8 cellular contexts compared by ENCODE assay signal in genomic region chr13:80341771-80342271, GRCh38. TPM values are rescaled to one million over a fixed set of nuclear protein-coding genes. Genes with fewer than 3 reads are reported as not detected.
DNase-seq lines count a peak whose midpoint lies in the region; ATAC-seq and TF ChIP-seq lines count a peak whose summit lies in the region.

No MANE protein-coding gene starts in this region.

- H2AFZ ChIP-seq in fibroblast of lung (ENCODE audit: low read length), result no peak overlapping the region

- H3K4me3 ChIP-seq in BJ (ENCODE audit: low read depth, low read length), result peak overlapping the region; percentile 86
- H3K4me3 ChIP-seq in HFF-Myc (replicated peaks; ENCODE audit: low read depth, low read length), result peak overlapping the region; percentile 81
- H3K4me3 ChIP-seq in fibroblast of lung (replicated peaks in 1 of 4; ENCODE audit: control extremely low read depth in 1 of 4, insufficient read depth in 1 of 4, low read depth in 3 of 4, low read length in 4 of 4), result peak overlapping the region; percentile 47 to 92 (median 83)

- no peak overlapping the region for H3K27ac Mint-ChIP-seq in T-helper 17 cell
- peak overlapping the region in 2 of 6 donors; percentile 11 to 21 for H3K27ac Mint-ChIP-seq in naive B cell

- no peak for ATAC-seq in T-helper 17 cell
- no peak for ATAC-seq in naive B cell (ENCODE audit: low read depth in 2 of 2)
- ATAC-seq in GM19467 (IDR thresholded peaks at IDR 0.05; ENCODE audit: unreplicated experiment), result no peak
- ATAC-seq in HG02623 (IDR thresholded peaks at IDR 0.05; ENCODE audit: unreplicated experiment), result no peak
- ATAC-seq in HG03520 (IDR thresholded peaks at IDR 0.05; ENCODE audit: unreplicated experiment), result no peak

- POLR2A ChIA-PET in BJ (lab: Charles Lee), result interaction anchor here (0.6 to 1.0 kb wide), 3 partner anchors 405 to 745 kb away, joined by 3 to 6 read pairs (median 4); no protein-coding TSS in a partner anchor

- H3K27me3 Mint-ChIP-seq in T-helper 17 cell (peaks cover 40% of the 10 kb centered on the region), naive B cell (peaks cover 21 to 33% (median 27%) of the 10 kb centered on the region in 3 donors)

- CTCF ChIA-PET in BJ (lab: Yijun Ruan, JAX), result interaction anchor here (0.6 to 3.3 kb wide), 24 partner anchors 8 to 982 kb away, joined by 3 to 48 read pairs (median 4); no protein-coding TSS in a partner anchor

- no peaks in the 10 kb centered on the region for H3K27me3 ChIP-seq in BJ (ENCODE audit: control insufficient read depth, insufficient read depth, low read length)
- no peaks in the 10 kb centered on the region for H3K27me3 ChIP-seq in fibroblast of lung (ENCODE audit: control insufficient read depth, insufficient read depth, low read length)

- H3K9ac ChIP-seq in fibroblast of lung (ENCODE audit: insufficient read depth, low read length), result no peak overlapping the region

- H3K36me3 ChIP-seq in BJ (ENCODE audit: control insufficient read depth, insufficient read depth, low read length) (peaks cover 3% of the 10 kb centered on the region; the same call in 1 of the 2 replicates), fibroblast of lung (ENCODE audit: control insufficient read depth, insufficient read depth, low read length) (peaks cover 7% of the 10 kb centered on the region)

- H3K79me2 ChIP-seq in fibroblast of lung (ENCODE audit: control insufficient read depth, insufficient read depth, low read length), result peaks cover 39% of the 10 kb centered on the region

- no peaks in the 10 kb centered on the region for H3K9me3 ChIP-seq in T-helper 17 cell (ENCODE audit: control insufficient read depth, low read length, poor library complexity, severe bottlenecking)
- H3K9me3 ChIP-seq in fibroblast of lung (ENCODE audit: control insufficient read depth, insufficient read depth, low read depth, low read length), result no peaks in the 10 kb centered on the region

- DNase-seq in BJ (ENCODE audit: low read depth) (no peak), HFF-Myc (ENCODE audit: extremely low read depth, low read depth) (no peak), T-helper 17 cell (no peak), fibroblast of lung (ENCODE audit: low read depth in 2 of 2) (peak; percentile 62 to 68), naive B cell (peak; percentile 8)

- no peaks in the 10 kb centered on the region for H4K20me1 ChIP-seq in fibroblast of lung (ENCODE audit: control insufficient read depth, extremely low read depth, insufficient read depth, low read length)

- no peaks in the 10 kb centered on the region for H3K9me3 Mint-ChIP-seq in naive B cell

- H3K27ac ChIP-seq in fibroblast of lung (ENCODE audit: insufficient read depth, low read length), result peak overlapping the region; percentile 85

- H3K4me3 Mint-ChIP-seq in T-helper 17 cell (peak overlapping the region; percentile 79), naive B cell (peak overlapping the region in 6 of 8 donors; percentile 83 to 95 (median 90))

- peaks cover 4% of the 10 kb centered on the region for H3K4me1 ChIP-seq in fibroblast of lung (ENCODE audit: control insufficient read depth, extremely low read depth, insufficient read depth, low read length)

- no peak for TF ChIP-seq CTCF in BJ (IDR thresholded peaks at IDR 0.05; ENCODE audit: insufficient read depth, low read depth, low read length)
- no peak for TF ChIP-seq CTCF in HFF-Myc (IDR thresholded peaks at IDR 0.05; ENCODE audit: low read depth, low read length, missing control alignments)
- no peak for TF ChIP-seq CTCF in fibroblast of lung (conservative IDR thresholded peaks at IDR 0.05 in 1 of 2, IDR thresholded peaks at IDR 0.05 in 1 of 2; ENCODE audit: low read depth in 1 of 2, low read length in 2 of 2)

- H3K36me3 Mint-ChIP-seq in T-helper 17 cell (ENCODE audit: low read depth), result no peaks in the 10 kb centered on the region
- H3K36me3 Mint-ChIP-seq in naive B cell, result no peaks in the 10 kb centered on the region

- H3K4me1 Mint-ChIP-seq in T-helper 17 cell, result peaks cover 8% of the 10 kb centered on the region
- H3K4me1 Mint-ChIP-seq in naive B cell, result peaks cover 11 to 28% (median 16%) of the 10 kb centered on the region in 3 donors

- peak overlapping the region; percentile 97 for H3K4me2 ChIP-seq in fibroblast of lung (ENCODE audit: extremely low read depth, insufficient read depth, low read length)

RNA-seq across cellular contexts. Expression of gene SPRY2, which starts 0.9 kb away (rescaled TPM):
- polyA plus RNA-seq in BJ (2011; rRNA removed), result 21.0 and 21.6 TPM in 2 replicates
- 18.0 and 25.0 TPM in 2 replicates for polyA minus RNA-seq in BJ (2011; rRNA and poly(A)+ RNA removed)
- total RNA-seq in T-helper 17 cell, result under 1 TPM; 0.18 to 0.35 TPM
- 9.8 and 13.0 TPM in 2 replicates for total RNA-seq in fibroblast of lung
- polyA plus RNA-seq in fibroblast of lung, result 16.2 and 82.6 TPM in 2 replicates
- 8.5 and 40.7 TPM in 2 replicates for polyA plus RNA-seq in fibroblast of lung (2012)
- 20.0 and 89.7 TPM in 2 replicates for polyA minus RNA-seq in fibroblast of lung (ENCODE audit: low replicate concordance)
- 1 to 10 TPM in 3 of 6 donors, under 1 TPM in 3; 0.18 to 7.3 (median 1.2) TPM for polyA plus RNA-seq in naive B cell (ENCODE audit: low read depth in 6 of 6)

Comparison
In these comparisons a context has a peak if more than half of its experiments do, and no peak if none do; other contexts are left out.
1. DNase-seq: peak in fibroblast of lung (2 of 2) and naive B cell (single experiment); none in BJ (single experiment), HFF-Myc (single experiment) and T-helper 17 cell (0 of 3).
2. Peak in every context shown above with its lines, with median percentiles within 50 percentile points of each other: H3K4me3 ChIP-seq.